In genomic region chr1:167678422-167678821, GRCh38 we compare ENCODE assay signal across 25 cellular contexts.
"Had no signal": no experiment of that assay in that cellular context is flagged by ENCODE, and none has a peak within 500 bp of the region (broad histone marks: within the 10 kb centered on the region; RNA-seq: fewer than 3 reads in every experiment).

No MANE protein-coding gene starts in this region.

- DNase-seq: activated CD4-positive, alpha-beta T cell treated with anti-CD3 and anti-CD28 coated beads for 1 hour; activated CD4-positive, alpha-beta T cell treated with anti-CD3 and anti-CD28 coated beads, Interleukin-2, amount 50 U/mL, for 1 hour; activated CD8-positive, alpha-beta T cell treated with anti-CD3 and anti-CD28 coated beads, Interleukin-2, amount 10 ng/mL, durations not matched to agents 7 days and 5 days; activated gamma-delta T cell; activated naive CD4-positive, alpha-beta T cell treated with anti-CD3 and anti-CD28 coated beads, Interleukin-2, amount 50 U/mL, for 16 hours; activated naive CD8-positive, alpha-beta T cell treated with anti-CD3 and anti-CD28 coated beads, Interleukin-2, amount 50 U/mL, for 24 hours; anterior cingulate cortex; body of pancreas; caudate nucleus; effector CD4-positive, alpha-beta T cell; erythroblast; foreskin melanocyte; kidney; left lung; mammary epithelial cell; midbrain; nucleus accumbens; stimulated activated CD4-positive, alpha-beta T cell treated with anti-CD3 and anti-CD28 coated beads, Interleukin-4, amount 100 ng/mL, for 4 hours; stimulated activated naive CD8-positive, alpha-beta T cell treated with anti-CD3 and anti-CD28 coated beads, Interleukin-15, Interleukin-2, amounts not matched to agents 100 U/mL and 50 U/mL, for 24 hours; substantia nigra; T-helper 9 cell; thyroid gland had no signal

- H3K4me1 ChIP-seq: body of pancreas, thyroid gland had no signal

- H2AFZ ChIP-seq: parathyroid adenoma had no signal

- FAIRE-seq: kidney had no signal

- H3K4me3 ChIP-seq: body of pancreas, left lung, thyroid gland had no signal

- H3K9ac ChIP-seq: parathyroid adenoma had no signal

- H3K27me3 ChIP-seq: body of pancreas, left lung, thyroid gland had no signal

- H3K36me3 ChIP-seq: thyroid gland had no signal

- H3K79me2 ChIP-seq: parathyroid adenoma had no signal

- H3K27ac ChIP-seq: body of pancreas, parathyroid adenoma, thyroid gland had no signal

- ATAC-seq: activated CD8-positive, alpha-beta T cell treated with anti-CD3 and anti-CD28 coated beads, Interleukin-2, amount 10 ng/mL, durations not matched to agents 7 days and 5 days; activated naive CD8-positive, alpha-beta T cell treated with anti-CD3 and anti-CD28 coated beads, Interleukin-2, amount 50 U/mL, for 24 hours; body of pancreas; left lung; natural killer cell treated with Interleukin-12 subunit alpha and Interleukin-12 subunit beta and Interleukin-15 and Interleukin-18, amount 100 ng/mL, for 72 hours; right cardiac atrium; stimulated activated naive CD8-positive, alpha-beta T cell treated with anti-CD3 and anti-CD28 coated beads, Interleukin-15, Interleukin-2, amounts not matched to agents 100 U/mL and 50 U/mL, for 24 hours had no signal

- H3K9me3 ChIP-seq: body of pancreas, thyroid gland had no signal
